9 cellular contexts compared by ENCODE assay signal in genomic region chr11:106399075-106399500, GRCh38.
DNase-seq lines count a peak whose midpoint lies in the region; TF ChIP-seq lines count a peak whose summit lies in the region.
"Had no signal": no experiment of that assay in that cellular context is flagged by ENCODE, and none has a peak within 500 bp of the region (broad histone marks: within the 10 kb centered on the region; RNA-seq: fewer than 3 reads in every experiment).

No MANE protein-coding gene starts in this region.

- no peaks in the 10 kb centered on the region for H4K20me1 ChIP-seq in GM23248 (ENCODE audit: insufficient read depth)

- no peaks in the 10 kb centered on the region for H3K27me3 Mint-ChIP-seq in Calu3 (ENCODE audit: unreplicated experiment)
- no peaks in the 10 kb centered on the region for H3K27me3 Mint-ChIP-seq in Caco-2 (ENCODE audit: insufficient read depth, unreplicated experiment)

- peak; percentile 99 for DNase-seq in GM23248
- peak; percentile 85 to 94 for DNase-seq in SW 1271 (lab: John Stamatoyannopoulos, UW)
- DNase-seq in glomerular visceral epithelial cell (ENCODE audit: extremely low spot score) = peak; percentile 96
- DNase-seq in Calu3 = no peak
- DNase-seq in NOMO-1 treated with dmso at 0.1 percent for 144 hours (lab: John Stamatoyannopoulos, UW; ENCODE audit: unreplicated experiment) = no peak
- DNase-seq in Caco-2 = no peak
- DNase-seq in NCI-H1417 (lab: John Stamatoyannopoulos, UW) = no peak
- DNase-seq: natural killer cell had no signal

- H3K36me3 Mint-ChIP-seq in Calu3 (ENCODE audit: insufficient read depth, unreplicated experiment) (no peaks in the 10 kb centered on the region), Caco-2 (ENCODE audit: insufficient read depth, unreplicated experiment) (no peaks in the 10 kb centered on the region)
- H3K36me3 Mint-ChIP-seq: natural killer cell had no signal

- no peak overlapping the region for H3K4me3 Mint-ChIP-seq in Calu3 (ENCODE audit: low read depth, unreplicated experiment)
- no peak overlapping the region for H3K4me3 Mint-ChIP-seq in Caco-2 (ENCODE audit: unreplicated experiment)
- H3K4me3 Mint-ChIP-seq: natural killer cell had no signal

- peak overlapping the region; percentile 61; the same call in 1 of the 2 replicates for H2AFZ ChIP-seq in GM23248

- no peaks in the 10 kb centered on the region for H3K36me3 ChIP-seq in GM23248 (ENCODE audit: low read depth)
- no peaks in the 10 kb centered on the region for H3K36me3 ChIP-seq in skeletal muscle satellite cell (ENCODE audit: insufficient read depth, low read length)
- peaks cover 1% of the 10 kb centered on the region; the same call in 1 of the 2 replicates for H3K36me3 ChIP-seq in Caco-2 (ENCODE audit: control insufficient read depth, insufficient read depth, low read length)

- H3K79me2 ChIP-seq in GM23248 (ENCODE audit: insufficient read depth) = no peaks in the 10 kb centered on the region

- H3F3A ChIP-seq in GM23248 (ENCODE audit: insufficient read depth) = peaks cover 36% of the 10 kb centered on the region

- POLR2A ChIA-PET in Caco-2 (lab: Charles Lee) = no interaction called here

- in situ Hi-C loops in GM23248 (cut with MboI) = no loop called here

- H3K9ac ChIP-seq in GM23248 = peak overlapping the region; percentile 70
- H3K9ac ChIP-seq in skeletal muscle satellite cell (ENCODE audit: low read depth, low read length) = peak overlapping the region; percentile 80

- TF ChIP-seq CTCF in Calu3 (IDR thresholded peaks at IDR 0.05; ENCODE audit: unreplicated experiment) (no peak), Caco-2 (IDR thresholded peaks at IDR 0.05; ENCODE audit: insufficient read depth in 1 of 2, low read depth in 1 of 2, low read length in 1 of 2, severe bottlenecking in 1 of 2, unreplicated experiment in 1 of 2) (no peak)

- H3K4me3 ChIP-seq in GM23248 = peak overlapping the region; percentile 46
- peak overlapping the region; percentile 12 for H3K4me3 ChIP-seq in skeletal muscle satellite cell (ENCODE audit: low read length)
- H3K4me3 ChIP-seq in Caco-2 (ENCODE audit: low read depth, low read length) = no peak overlapping the region

- H3K27ac ChIP-seq in GM23248 = peak overlapping the region; percentile 91

- intact Hi-C loops in Calu3 (cut with micrococcal nuclease; ENCODE audit: unreplicated experiment) (no loop called here), Caco-2 (cut with micrococcal nuclease; ENCODE audit: unreplicated experiment) (no loop called here)

- peaks cover 8% of the 10 kb centered on the region for H3K9me3 Mint-ChIP-seq in Calu3 (ENCODE audit: low read depth, unreplicated experiment)
- H3K9me3 Mint-ChIP-seq in Caco-2 (ENCODE audit: unreplicated experiment) = peaks cover 25% of the 10 kb centered on the region

- H3K9me2 ChIP-seq in GM23248 (ENCODE audit: insufficient read depth) = no peaks in the 10 kb centered on the region

- H3K4me1 ChIP-seq in GM23248 (ENCODE audit: insufficient read depth) (peaks cover 40% of the 10 kb centered on the region), skeletal muscle satellite cell (ENCODE audit: control insufficient read depth, insufficient read depth, low read length) (peaks cover 44% of the 10 kb centered on the region), Caco-2 (no peaks in the 10 kb centered on the region)

- WGBS in GM23248 (ENCODE audit: low coverage in 1 of 2, low lambda C conversion rate in 2 of 2, missing lambda C conversion rate in 2 of 2), 2 experiments = 0% methylated on average over 3 of the region's 3 CpGs

- BruUV-seq in Calu3 (replicated peaks; lab: Mats Ljungman, UMichigan) = no TSS peak
- no TSS peak for BruUV-seq in Caco-2 (replicated peaks; lab: Mats Ljungman, UMichigan)

- CTCF ChIA-PET in Calu3 (lab: Charles Lee) (no interaction called here), Caco-2 (lab: Charles Lee) (no interaction called here)

- H3K4me1 Mint-ChIP-seq in Calu3 (ENCODE audit: low read depth, unreplicated experiment) (peaks cover 12% of the 10 kb centered on the region), Caco-2 (ENCODE audit: low read depth, unreplicated experiment) (peaks cover 8% of the 10 kb centered on the region)
- H3K4me1 Mint-ChIP-seq: natural killer cell had no signal

- H3K4me2 ChIP-seq in GM23248 (ENCODE audit: unreplicated experiment) = peak overlapping the region; percentile 76
- peak overlapping the region; percentile 69 for H3K4me2 ChIP-seq in skeletal muscle satellite cell (ENCODE audit: low read length)

- H3K9me3 ChIP-seq in GM23248 (ENCODE audit: low read depth) (no peaks in the 10 kb centered on the region), skeletal muscle satellite cell (replicated peaks; ENCODE audit: low read length) (no peaks in the 10 kb centered on the region), Caco-2 (peaks cover 29% of the 10 kb centered on the region)

- H3K27me3 ChIP-seq in GM23248 (replicated peaks; ENCODE audit: insufficient read depth) (no peaks in the 10 kb centered on the region), skeletal muscle satellite cell (ENCODE audit: control insufficient read depth, insufficient read depth, low read length) (no peaks in the 10 kb centered on the region), Caco-2 (replicated peaks; ENCODE audit: control insufficient read depth, insufficient read depth, low read length) (no peaks in the 10 kb centered on the region)

- H3K27ac Mint-ChIP-seq in Calu3 (ENCODE audit: unreplicated experiment) (no peak overlapping the region), Caco-2 (ENCODE audit: unreplicated experiment) (no peak overlapping the region)
- H3K27ac Mint-ChIP-seq: natural killer cell had no signal

Comparison
In these comparisons a context has a peak if more than half of its experiments do, and no peak if none do; other contexts are left out.
1. DNase-seq: peak in GM23248 (single experiment), SW 1271 (2 of 2) and glomerular visceral epithelial cell (single experiment); none in Calu3 (single experiment), NOMO-1 treated with dmso at 0.1 percent for 144 hours (single experiment), Caco-2 (0 of 2) and NCI-H1417 (0 of 3).